1 cellular context compared by ENCODE assay signal in the genomic region with DNA sequence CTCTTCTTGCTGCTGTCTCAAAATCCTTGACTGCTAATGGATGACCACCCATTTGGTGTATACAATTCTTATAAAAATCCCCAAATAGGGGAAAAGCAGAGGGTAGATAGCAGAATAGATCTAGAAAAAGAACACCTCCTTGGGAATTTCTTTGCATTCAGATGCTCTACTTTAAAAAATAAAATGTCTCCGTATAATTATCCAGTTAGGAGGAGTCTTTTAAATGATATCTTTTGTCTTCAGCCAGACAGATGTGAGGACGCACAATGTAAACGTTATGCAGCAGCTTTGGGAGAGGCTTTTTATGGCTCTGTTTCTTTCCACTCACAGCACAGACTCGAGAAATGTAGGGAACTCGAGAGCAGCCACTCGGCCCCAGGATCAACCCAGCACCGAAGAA.
TF ChIP-seq lines count a peak whose summit lies in the region.

No MANE protein-coding gene starts in this region.

TF ChIP-seq in GM23338, 12 proteins besides CTCF, POLR2A, EP300 and RAD21 (continued from another document):
- TF ChIP-seq, protein P1, sequence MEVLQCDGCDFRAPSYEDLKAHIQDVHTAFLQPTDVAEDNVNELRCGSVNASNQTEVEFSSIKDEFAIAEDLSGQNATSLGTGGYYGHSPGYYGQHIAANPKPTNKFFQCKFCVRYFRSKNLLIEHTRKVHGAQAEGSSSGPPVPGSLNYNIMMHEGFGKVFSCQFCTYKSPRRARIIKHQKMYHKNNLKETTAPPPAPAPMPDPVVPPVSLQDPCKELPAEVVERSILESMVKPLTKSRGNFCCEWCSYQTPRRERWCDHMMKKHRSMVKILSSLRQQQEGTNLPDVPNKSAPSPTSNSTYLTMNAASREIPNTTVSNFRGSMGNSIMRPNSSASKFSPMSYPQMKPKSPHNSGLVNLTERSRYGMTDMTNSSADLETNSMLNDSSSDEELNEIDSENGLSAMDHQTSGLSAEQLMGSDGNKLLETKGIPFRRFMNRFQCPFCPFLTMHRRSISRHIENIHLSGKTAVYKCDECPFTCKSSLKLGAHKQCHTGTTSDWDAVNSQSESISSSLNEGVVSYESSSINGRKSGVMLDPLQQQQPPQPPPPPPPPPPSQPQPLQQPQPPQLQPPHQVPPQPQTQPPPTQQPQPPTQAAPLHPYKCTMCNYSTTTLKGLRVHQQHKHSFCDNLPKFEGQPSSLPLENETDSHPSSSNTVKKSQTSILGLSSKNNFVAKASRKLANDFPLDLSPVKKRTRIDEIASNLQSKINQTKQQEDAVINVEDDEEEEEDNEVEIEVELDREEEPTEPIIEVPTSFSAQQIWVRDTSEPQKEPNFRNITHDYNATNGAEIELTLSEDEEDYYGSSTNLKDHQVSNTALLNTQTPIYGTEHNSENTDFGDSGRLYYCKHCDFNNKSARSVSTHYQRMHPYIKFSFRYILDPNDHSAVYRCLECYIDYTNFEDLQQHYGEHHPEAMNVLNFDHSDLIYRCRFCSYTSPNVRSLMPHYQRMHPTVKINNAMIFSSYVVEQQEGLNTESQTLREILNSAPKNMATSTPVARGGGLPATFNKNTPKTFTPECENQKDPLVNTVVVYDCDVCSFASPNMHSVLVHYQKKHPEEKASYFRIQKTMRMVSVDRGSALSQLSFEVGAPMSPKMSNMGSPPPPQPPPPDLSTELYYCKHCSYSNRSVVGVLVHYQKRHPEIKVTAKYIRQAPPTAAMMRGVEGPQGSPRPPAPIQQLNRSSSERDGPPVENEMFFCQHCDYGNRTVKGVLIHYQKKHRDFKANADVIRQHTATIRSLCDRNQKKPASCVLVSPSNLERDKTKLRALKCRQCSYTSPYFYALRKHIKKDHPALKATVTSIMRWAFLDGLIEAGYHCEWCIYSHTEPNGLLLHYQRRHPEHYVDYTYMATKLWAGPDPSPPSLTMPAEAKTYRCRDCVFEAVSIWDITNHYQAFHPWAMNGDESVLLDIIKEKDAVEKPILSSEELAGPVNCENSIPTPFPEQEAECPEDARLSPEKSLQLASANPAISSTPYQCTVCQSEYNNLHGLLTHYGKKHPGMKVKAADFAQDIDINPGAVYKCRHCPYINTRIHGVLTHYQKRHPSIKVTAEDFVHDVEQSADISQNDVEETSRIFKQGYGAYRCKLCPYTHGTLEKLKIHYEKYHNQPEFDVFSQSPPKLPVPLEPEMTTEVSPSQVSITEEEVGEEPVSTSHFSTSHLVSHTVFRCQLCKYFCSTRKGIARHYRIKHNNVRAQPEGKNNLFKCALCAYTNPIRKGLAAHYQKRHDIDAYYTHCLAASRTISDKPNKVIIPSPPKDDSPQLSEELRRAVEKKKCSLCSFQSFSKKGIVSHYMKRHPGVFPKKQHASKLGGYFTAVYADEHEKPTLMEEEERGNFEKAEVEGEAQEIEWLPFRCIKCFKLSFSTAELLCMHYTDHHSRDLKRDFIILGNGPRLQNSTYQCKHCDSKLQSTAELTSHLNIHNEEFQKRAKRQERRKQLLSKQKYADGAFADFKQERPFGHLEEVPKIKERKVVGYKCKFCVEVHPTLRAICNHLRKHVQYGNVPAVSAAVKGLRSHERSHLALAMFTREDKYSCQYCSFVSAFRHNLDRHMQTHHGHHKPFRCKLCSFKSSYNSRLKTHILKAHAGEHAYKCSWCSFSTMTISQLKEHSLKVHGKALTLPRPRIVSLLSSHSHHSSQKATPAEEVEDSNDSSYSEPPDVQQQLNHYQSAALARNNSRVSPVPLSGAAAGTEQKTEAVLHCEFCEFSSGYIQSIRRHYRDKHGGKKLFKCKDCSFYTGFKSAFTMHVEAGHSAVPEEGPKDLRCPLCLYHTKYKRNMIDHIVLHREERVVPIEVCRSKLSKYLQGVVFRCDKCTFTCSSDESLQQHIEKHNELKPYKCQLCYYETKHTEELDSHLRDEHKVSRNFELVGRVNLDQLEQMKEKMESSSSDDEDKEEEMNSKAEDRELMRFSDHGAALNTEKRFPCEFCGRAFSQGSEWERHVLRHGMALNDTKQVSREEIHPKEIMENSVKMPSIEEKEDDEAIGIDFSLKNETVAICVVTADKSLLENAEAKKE (CRISPR knock-in tag; IDR thresholded peaks at IDR 0.05), result no peak
- TF ChIP-seq JUNB (IDR thresholded peaks at IDR 0.05; ENCODE audit: unreplicated experiment), result no peak
- TF ChIP-seq CREB1 (CRISPR knock-in tag; IDR thresholded peaks at IDR 0.05; ENCODE audit: low read depth), result no peak
- no peak for TF ChIP-seq EZH2 (IDR thresholded peaks at IDR 0.05; ENCODE audit: low read depth, unreplicated experiment)
